Comparison of ENCODE assay signal across 16 cellular contexts in genomic region chr10:95784279-95784913, GRCh38. TPM values are rescaled to one million over a fixed set of nuclear protein-coding genes. Genes with fewer than 3 reads are reported as not detected.
DNase-seq lines count a peak whose midpoint lies in the region; ATAC-seq, FAIRE-seq and TF ChIP-seq lines count a peak whose summit lies in the region.
"Had no signal": no experiment of that assay in that cellular context is flagged by ENCODE, and none has a peak within 500 bp of the region (broad histone marks: within the 10 kb centered on the region; RNA-seq: fewer than 3 reads in every experiment).

No MANE protein-coding gene starts in this region.

- no peaks in the 10 kb centered on the region for H3K9me3 ChIP-seq in DOHH2 (ENCODE audit: control insufficient read depth, insufficient read depth, low read length)
- no peaks in the 10 kb centered on the region for H3K9me3 ChIP-seq in tibial nerve
- H3K9me3 ChIP-seq: heart right ventricle, vagina had no signal

- H3F3A ChIP-seq in DOHH2 (ENCODE audit: control insufficient read depth, insufficient read depth) = no peaks in the 10 kb centered on the region

- H4K20me1 ChIP-seq in DOHH2 (ENCODE audit: control insufficient read depth, insufficient read depth, low read depth, low read length) = no peaks in the 10 kb centered on the region

- intact Hi-C loops in activated B cell treated with CpG ODN at 0.5 μM for 24 hours (cut with micrococcal nuclease) = loop anchor here (1.0 kb wide), 3 partner anchors 9 to 90 kb away; no protein-coding TSS in a partner anchor

- H3K4me1 ChIP-seq in DOHH2 (ENCODE audit: control insufficient read depth, low read length) (peaks cover 51% of the 10 kb centered on the region), tibial nerve (peaks cover 0 to 16% (median 5%) of the 10 kb centered on the region in 4 donors)

- H3K36me3 ChIP-seq in DOHH2 (ENCODE audit: control insufficient read depth, low read length) (no peaks in the 10 kb centered on the region), tibial nerve (no peaks in the 10 kb centered on the region)
- H3K36me3 ChIP-seq: heart right ventricle, vagina had no signal

- TF ChIP-seq EP300 in tibial nerve (IDR thresholded peaks at IDR 0.05) = no peak

- H3K27me3 ChIP-seq in DOHH2 (ENCODE audit: control insufficient read depth, low read length) = no peaks in the 10 kb centered on the region
- no peaks in the 10 kb centered on the region for H3K27me3 ChIP-seq in tibial nerve
- H3K27me3 ChIP-seq: heart right ventricle, vagina had no signal

- no peaks in the 10 kb centered on the region for H3K9me3 Mint-ChIP-seq in activated B cell treated with CpG ODN at 0.5 μM for 24 hours

- DNase-seq in activated B cell treated with CpG ODN at 0.5 μM for 24 hours (no peak), tibial nerve (ENCODE audit: low spot score in 2 of 2) (no peak), hypothalamus (lab: John Stamatoyannopoulos, UW) (no peak), frontal cortex (ENCODE audit: low spot score in 2 of 2) (no peak), mucosa of gallbladder (ENCODE audit: low spot score) (no peak)
- DNase-seq: cerebellar nuclear complex; DMS153; GM23248; heart right ventricle; stimulated activated CD4-positive, alpha-beta T cell treated with anti-CD3 and anti-CD28 coated beads, Interleukin-4, amount 100 ng/mL, for 1 hour had no signal

- TF ChIP-seq POLR2A in tibial nerve (IDR thresholded peaks at IDR 0.05) = no peak

- H3K4me2 ChIP-seq in DOHH2 (ENCODE audit: low read length) = peak overlapping the region; percentile 17
- H3K4me2 ChIP-seq: KMS-11 had no signal

- WGBS in tibial nerve, 2 donors = 92 to 98% methylated on average over 3 of the region's 3 CpGs

- FAIRE-seq in frontal cortex (lab: Jason Lieb, UNC) = no peak

- POLR2A ChIA-PET in activated B cell treated with CpG ODN at 0.5 μM for 24 hours (lab: Charles Lee) = interaction anchor here (0.7 to 14.6 kb wide), 13 partner anchors 9 to 90 kb away, joined by 3 to 298 read pairs (median 5); partner anchors contain the start of genes ENTPD1 and TCTN3

- H3K4me3 Mint-ChIP-seq in activated B cell treated with CpG ODN at 0.5 μM for 24 hours = peak overlapping the region; percentile 53

- H3K27me3 Mint-ChIP-seq in activated B cell treated with CpG ODN at 0.5 μM for 24 hours = no peaks in the 10 kb centered on the region

- H3K27ac Mint-ChIP-seq in activated B cell treated with CpG ODN at 0.5 μM for 24 hours = peak overlapping the region; percentile 99

- H3K4me1 Mint-ChIP-seq in activated B cell treated with CpG ODN at 0.5 μM for 24 hours = peaks cover 92% of the 10 kb centered on the region

- H3K36me3 Mint-ChIP-seq in activated B cell treated with CpG ODN at 0.5 μM for 24 hours (ENCODE audit: low read depth) = peaks cover 24% of the 10 kb centered on the region

- no peaks in the 10 kb centered on the region for H3K79me2 ChIP-seq in DOHH2 (ENCODE audit: control insufficient read depth, low read length)

- TF ChIP-seq CTCF in DOHH2 (IDR thresholded peaks at IDR 0.05; ENCODE audit: low read depth, low read length, poor library complexity, severe bottlenecking) = no peak
- TF ChIP-seq CTCF in activated B cell treated with CpG ODN at 0.5 μM for 24 hours (IDR thresholded peaks at IDR 0.05) = no peak
- no peak for TF ChIP-seq CTCF in tibial nerve (IDR thresholded peaks at IDR 0.05)

- peak; percentile 11 for ATAC-seq in GM19023 (IDR thresholded peaks at IDR 0.05; ENCODE audit: unreplicated experiment)
- peak; percentile 11 for ATAC-seq in HG02981 (IDR thresholded peaks at IDR 0.05; ENCODE audit: unreplicated experiment)
- ATAC-seq in activated B cell treated with CpG ODN at 0.5 μM for 24 hours (ENCODE audit: low read depth) = peak; percentile 29
- ATAC-seq: Panc1 had no signal

- H3K9me2 ChIP-seq in DOHH2 (replicated peaks; ENCODE audit: control insufficient read depth, low read length) = no peaks in the 10 kb centered on the region

- H3K4me3 ChIP-seq in DOHH2 (ENCODE audit: low read length) (no peak overlapping the region), tibial nerve (no peak overlapping the region)
- H3K4me3 ChIP-seq: GM23248, heart right ventricle, vagina had no signal

- CTCF ChIA-PET in activated B cell treated with CpG ODN at 0.5 μM for 24 hours (lab: Charles Lee) = interaction anchor here (0.8 to 5.3 kb wide), 8 partner anchors 10 to 90 kb away, joined by 3 to 38 read pairs (median 7); partner anchors contain the start of genes ENTPD1 and TCTN3

- H3K27ac ChIP-seq in DOHH2 (ENCODE audit: low read depth, low read length) = no peak overlapping the region
- H3K27ac ChIP-seq in tibial nerve = peak overlapping the region in 2 of 4 donors; percentile 29 to 50
- H3K27ac ChIP-seq: GM23248, KMS-11, vagina had no signal

RNA-seq across cellular contexts. Expression of gene ENTPD1, which starts 28.4 kb away (rescaled TPM):
- total RNA-seq in activated B cell treated with CpG ODN at 0.5 μM for 24 hours (187 TPM in 2 replicates), tibial nerve (10 to 100 TPM; 12.6 to 33.0 (median 26.1) TPM), frontal cortex (6.9 TPM), mucosa of gallbladder (68.3 TPM)
- total RNA-seq: GM23248 had no signal
